21 cellular contexts compared by ENCODE assay signal in the genomic region with DNA sequence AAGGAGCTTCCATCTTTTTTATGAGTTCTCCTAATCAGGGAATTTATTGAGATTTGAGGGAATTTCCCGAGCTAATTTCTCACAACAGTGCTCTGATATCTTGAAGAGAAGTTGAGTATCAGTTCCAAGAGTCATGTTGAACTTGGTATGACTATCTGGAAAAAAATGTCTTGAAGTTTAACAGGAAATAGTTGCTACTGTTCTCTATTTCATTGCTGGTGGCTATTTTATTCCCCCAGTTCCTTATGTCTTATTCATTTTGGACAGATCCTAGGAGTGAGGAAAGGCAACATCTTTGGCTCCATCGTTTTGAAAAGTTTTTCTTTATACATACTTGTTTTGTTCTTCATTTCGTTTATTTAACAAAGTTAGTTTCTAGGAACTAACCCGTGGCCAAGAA.
"Had no signal": no experiment of that assay in that cellular context is flagged by ENCODE, and none has a peak within 500 bp of the region (broad histone marks: within the 10 kb centered on the region; RNA-seq: fewer than 3 reads in every experiment).

No MANE protein-coding gene starts in this region.

- ATAC-seq: activated naive CD8-positive, alpha-beta T cell treated with anti-CD3 and anti-CD28 coated beads, Interleukin-2, amount 50 U/mL, for 24 hours; gastrocnemius medialis; pancreas; sciatic nerve; stimulated activated naive CD8-positive, alpha-beta T cell treated with anti-CD3 and anti-CD28 coated beads, Interleukin-15, amount 100 ng/mL, for 72 hours had no signal

- H3K27me3 Mint-ChIP-seq: activated naive CD8-positive, alpha-beta T cell treated with anti-CD3 and anti-CD28 coated beads, Interleukin-2, amount 50 U/mL, for 24 hours; stimulated activated naive CD8-positive, alpha-beta T cell treated with anti-CD3 and anti-CD28 coated beads, Interleukin-15, amount 100 ng/mL, for 72 hours had no signal

- H3K27me3 ChIP-seq: ascending aorta, esophagus squamous epithelium, gastrocnemius medialis, pancreas, spleen, testis, upper lobe of left lung had no signal

- H3K9me3 Mint-ChIP-seq: neural crest cell had no signal

- H3K9me3 ChIP-seq: ascending aorta, esophagus squamous epithelium, gastrocnemius medialis, pancreas, spleen, testis, upper lobe of left lung had no signal

- DNase-seq: activated CD4-positive, CD25-positive, alpha-beta regulatory T cell treated with anti-CD3 and anti-CD28 coated beads, Interleukin-2, amount 50 U/mL, for 72 hours; activated naive CD4-positive, alpha-beta T cell treated with anti-CD3 and anti-CD28 coated beads for 36 hours; activated naive CD8-positive, alpha-beta T cell treated with anti-CD3 and anti-CD28 coated beads, Interleukin-2, amount 50 U/mL, for 24 hours; central memory CD4-positive, alpha-beta T cell; effector CD4-positive, alpha-beta T cell; esophagus squamous epithelium; gastrocnemius medialis; midbrain; pancreas; spleen; stimulated activated naive CD8-positive, alpha-beta T cell treated with anti-CD3 and anti-CD28 coated beads, Interleukin-15, amount 100 ng/mL, for 72 hours; T-helper 1 cell; T1000; testis; upper lobe of left lung had no signal

- H3K4me1 Mint-ChIP-seq: activated naive CD8-positive, alpha-beta T cell treated with anti-CD3 and anti-CD28 coated beads, Interleukin-2, amount 50 U/mL, for 24 hours; neural crest cell; stimulated activated naive CD8-positive, alpha-beta T cell treated with anti-CD3 and anti-CD28 coated beads, Interleukin-15, amount 100 ng/mL, for 72 hours had no signal

- H3K27ac ChIP-seq: ascending aorta, coronary artery, esophagus squamous epithelium, gastrocnemius medialis, pancreas, spleen, testis, upper lobe of left lung had no signal

- FAIRE-seq: islet of Langerhans, pancreas had no signal

- H3K4me1 ChIP-seq: ascending aorta, esophagus squamous epithelium, gastrocnemius medialis, pancreas, spleen, testis, upper lobe of left lung had no signal

- H3K36me3 ChIP-seq: ascending aorta, esophagus squamous epithelium, gastrocnemius medialis, pancreas, spleen, upper lobe of left lung had no signal

- H3K4me3 ChIP-seq: ascending aorta, coronary artery, esophagus squamous epithelium, gastrocnemius medialis, lung, pancreas, spleen, testis, upper lobe of left lung had no signal

- H3K4me3 Mint-ChIP-seq: activated naive CD4-positive, alpha-beta T cell treated with anti-CD3 and anti-CD28 coated beads for 36 hours; activated naive CD8-positive, alpha-beta T cell treated with anti-CD3 and anti-CD28 coated beads, Interleukin-2, amount 50 U/mL, for 24 hours; neural crest cell; stimulated activated naive CD8-positive, alpha-beta T cell treated with anti-CD3 and anti-CD28 coated beads, Interleukin-15, amount 100 ng/mL, for 72 hours had no signal

- H3K27ac Mint-ChIP-seq: activated naive CD4-positive, alpha-beta T cell treated with anti-CD3 and anti-CD28 coated beads for 36 hours; activated naive CD8-positive, alpha-beta T cell treated with anti-CD3 and anti-CD28 coated beads, Interleukin-2, amount 50 U/mL, for 24 hours; stimulated activated naive CD8-positive, alpha-beta T cell treated with anti-CD3 and anti-CD28 coated beads, Interleukin-15, amount 100 ng/mL, for 72 hours had no signal
